In genomic region chr17:41527076-41528023, GRCh38 we compare ENCODE assay signal across 8 cellular contexts. TPM values are rescaled to one million over a fixed set of nuclear protein-coding genes. Genes with fewer than 3 reads are reported as not detected.
DNase-seq lines count a peak whose midpoint lies in the region; ATAC-seq and TF ChIP-seq lines count a peak whose summit lies in the region.

No MANE protein-coding gene starts in this region.

- peak overlapping the region in 2 of 3 experiments; percentile 62 to 89; a peak in 4 of 7 replicates for H3K27ac Mint-ChIP-seq in H9

- DNase-seq in H9 (peak; percentile 77), hepatocyte (ENCODE audit: low spot score) (peak; percentile 57), sciatic nerve (ENCODE audit: low spot score) (no peak), superior temporal gyrus (ENCODE audit: extremely low spot score) (no peak)
- DNase-seq in activated T-cell treated with anti-CD3 and anti-CD28 coated beads, Interleukin-2, amount 50 U/mL, for 4 hours, result no peak

- peak overlapping the region; percentile 78 for H3K4ac ChIP-seq in H9 (ENCODE audit: low read depth, low read length)

- H3K79me1 ChIP-seq in H9 (ENCODE audit: insufficient read depth, low read depth, low read length, poor library complexity, severe bottlenecking), result no peaks in the 10 kb centered on the region

- no peak overlapping the region for H2BK15ac ChIP-seq in H9 (ENCODE audit: low read depth, low read length)

- H3K14ac ChIP-seq in H9 (ENCODE audit: insufficient read depth, low read length), result peak overlapping the region; percentile 95

- intact Hi-C loops in sciatic nerve (cut with DNase I), result no loop called here

- H3K9me3 ChIP-seq in H9 (ENCODE audit: control insufficient read depth, low read depth, low read length) (no peaks in the 10 kb centered on the region), hepatocyte (ENCODE audit: low read depth) (no peaks in the 10 kb centered on the region)

- H3K9me3 Mint-ChIP-seq in H9, result no peaks in the 10 kb centered on the region
- H3K9me3 Mint-ChIP-seq in activated T-cell treated with anti-CD3 and anti-CD28 coated beads, Interleukin-2, amount 50 U/mL, for 4 hours, result no peaks in the 10 kb centered on the region

- H2BK5ac ChIP-seq in H9 (ENCODE audit: insufficient read length, low read length), result no peak overlapping the region

- H4K5ac ChIP-seq in H9 (ENCODE audit: insufficient read length, low read depth, low read length), result no peak overlapping the region

- peaks cover 13% of the 10 kb centered on the region for H3K23me2 ChIP-seq in H9 (ENCODE audit: insufficient read length, low read depth, low read length, poor library complexity, severe bottlenecking)

- H3K27me3 ChIP-seq in H9 (ENCODE audit: insufficient read depth, low read length) (no peaks in the 10 kb centered on the region), hepatocyte (no peaks in the 10 kb centered on the region)

- H3K56ac ChIP-seq in H9 (ENCODE audit: insufficient read length, low read depth, low read length), result no peak overlapping the region

- H2BK12ac ChIP-seq in H9 (ENCODE audit: insufficient read length, low read depth, low read length), result no peak overlapping the region

- no peaks in the 10 kb centered on the region for H3K9me2 ChIP-seq in hepatocyte (replicated peaks; ENCODE audit: insufficient read depth)

- no peak overlapping the region for H3K27ac ChIP-seq in H9 (ENCODE audit: insufficient read length, low read depth, low read length)
- peak overlapping the region; percentile 98 for H3K27ac ChIP-seq in hepatocyte

- peak overlapping the region; percentile 58 for H3K4me3 ChIP-seq in hepatocyte

- no peaks in the 10 kb centered on the region for H3K36me3 ChIP-seq in hepatocyte (replicated peaks; ENCODE audit: insufficient read depth, low read depth)

- WGBS in H9 (ENCODE audit: extremely low coverage, insufficient read length, low lambda C conversion rate), result no CpG with 5 or more reads among the region's 60 CpGs
- WGBS in hepatocyte (ENCODE audit: low lambda C conversion rate, missing lambda C conversion rate), result 5% methylated on average over 53 of the region's 60 CpGs

- H3K23ac ChIP-seq in H9 (ENCODE audit: insufficient read length, low read depth, low read length), result no peak overlapping the region

- peak overlapping the region; percentile 86 for H4K91ac ChIP-seq in H9 (ENCODE audit: insufficient read length, low read depth, low read length)

- peak overlapping the region; percentile 83 for H3K9ac ChIP-seq in H9 (ENCODE audit: extremely low read depth, insufficient read length, low read length)

- H3K79me2 ChIP-seq in H9 (ENCODE audit: insufficient read depth, low read length) (peaks cover 4% of the 10 kb centered on the region; the same call in 1 of the 2 replicates), hepatocyte (peaks cover 21% of the 10 kb centered on the region)

- no peak overlapping the region for H2AK5ac ChIP-seq in H9 (ENCODE audit: insufficient read length, low read length)

- no peak for TF ChIP-seq CTCF in H9 (conservative IDR thresholded peaks at IDR 0.05)
- TF ChIP-seq CTCF in hepatocyte (IDR thresholded peaks at IDR 0.05; ENCODE audit: poor library complexity), result no peak

- H3K4me2 ChIP-seq in H9 (ENCODE audit: insufficient read depth, insufficient read length, low read length) (peak overlapping the region; percentile 84), hepatocyte (peak overlapping the region; percentile 78)

- H4K8ac ChIP-seq in H9 (replicated peaks; ENCODE audit: insufficient read length, low read depth, low read length), result no peak overlapping the region

- H3K36me3 Mint-ChIP-seq in H9 (ENCODE audit: insufficient read depth in 1 of 3, low read depth in 3 of 3), result peaks cover 25 to 43% (median 37%) of the 10 kb centered on the region in 3 experiments; a peak in 6 of 7 replicates
- no peaks in the 10 kb centered on the region for H3K36me3 Mint-ChIP-seq in activated T-cell treated with anti-CD3 and anti-CD28 coated beads, Interleukin-2, amount 50 U/mL, for 4 hours (ENCODE audit: insufficient read depth)

- H4K20me1 ChIP-seq in H9 (ENCODE audit: control insufficient read depth, insufficient read depth, insufficient read length) (no peaks in the 10 kb centered on the region), hepatocyte (ENCODE audit: insufficient read depth, poor library complexity, severe bottlenecking) (peaks cover 27% of the 10 kb centered on the region)

- ATAC-seq in activated T-cell treated with anti-CD3 and anti-CD28 coated beads, Interleukin-2, amount 50 U/mL, for 4 hours, result peak in 1 of 2 donors; percentile 35
- ATAC-seq in sciatic nerve, result peak; percentile 76
- no peak for ATAC-seq in HG03521 (IDR thresholded peaks at IDR 0.05; ENCODE audit: unreplicated experiment)
- no peak for ATAC-seq in GM21367 (IDR thresholded peaks at IDR 0.05; ENCODE audit: unreplicated experiment)
- no peak for ATAC-seq in HG03571 (IDR thresholded peaks at IDR 0.05; ENCODE audit: unreplicated experiment)

- H3K4me1 Mint-ChIP-seq in H9, result peaks cover 33 to 41% of the 10 kb centered on the region in 2 experiments
- peaks cover 6% of the 10 kb centered on the region for H3K4me1 Mint-ChIP-seq in activated T-cell treated with anti-CD3 and anti-CD28 coated beads, Interleukin-2, amount 50 U/mL, for 4 hours (ENCODE audit: low read depth)

- H3K4me3 Mint-ChIP-seq in H9, result peak overlapping the region; percentile 88 to 94
- H3K4me3 Mint-ChIP-seq in activated T-cell treated with anti-CD3 and anti-CD28 coated beads, Interleukin-2, amount 50 U/mL, for 4 hours, result peak overlapping the region; percentile 42

- H3K4me1 ChIP-seq in H9 (ENCODE audit: insufficient read depth, low read length) (no peaks in the 10 kb centered on the region), hepatocyte (ENCODE audit: insufficient read depth) (peaks cover 39% of the 10 kb centered on the region)

- H3T11ph ChIP-seq in H9 (ENCODE audit: low read length), result no peak overlapping the region

- peaks cover 12% of the 10 kb centered on the region for H3K27me3 Mint-ChIP-seq in H9 (ENCODE audit: low read depth)
- H3K27me3 Mint-ChIP-seq in activated T-cell treated with anti-CD3 and anti-CD28 coated beads, Interleukin-2, amount 50 U/mL, for 4 hours (ENCODE audit: low read depth), result peaks cover 46% of the 10 kb centered on the region

- H2BK20ac ChIP-seq in H9 (ENCODE audit: low read depth, low read length, poor library complexity, severe bottlenecking), result no peak overlapping the region

- H3K18ac ChIP-seq in H9 (ENCODE audit: insufficient read length, low read depth, low read length), result peak overlapping the region; percentile 98

- H2AFZ ChIP-seq in H9 (ENCODE audit: low read length) (no peak overlapping the region), hepatocyte (no peak overlapping the region)

- peak overlapping the region; percentile 86 for H2BK120ac ChIP-seq in H9 (ENCODE audit: low read depth, low read length, poor library complexity, severe bottlenecking)

RNA-seq across cellular contexts. Expression of gene KRT19, which starts 0.8 kb away (rescaled TPM):
- total RNA-seq in H9 (2021) (134 and 143 TPM in 2 replicates), hepatocyte (623 and 817 TPM in 2 replicates), sciatic nerve (94.1 TPM)
- 1 to 10 TPM; 1.1 to 2.0 (median 1.8) TPM for total RNA-seq in activated T-cell treated with anti-CD3 and anti-CD28 coated beads, Interleukin-2, amount 50 U/mL, for 4 hours
- 1,343 and 1,722 TPM in 2 replicates for polyA plus RNA-seq in hepatocyte

RNA-seq across cellular contexts. Expression of gene KRT15, which starts 8.7 kb away (rescaled TPM):
- total RNA-seq in H9 (2021), result 0.35 and 0.87 TPM in 2 replicates
- total RNA-seq in activated T-cell treated with anti-CD3 and anti-CD28 coated beads, Interleukin-2, amount 50 U/mL, for 4 hours, result not detected
- total RNA-seq in hepatocyte, result 6.2 and 6.8 TPM in 2 replicates
- 8.2 and 10.6 TPM in 2 replicates for polyA plus RNA-seq in hepatocyte
- 0.36 TPM for total RNA-seq in sciatic nerve

RNA-seq across cellular contexts. Expression of gene KRT13, which starts 21.9 kb away (rescaled TPM):
- total RNA-seq in H9 (2021), result not detected in 2 replicates
- not detected for total RNA-seq in activated T-cell treated with anti-CD3 and anti-CD28 coated beads, Interleukin-2, amount 50 U/mL, for 4 hours
- total RNA-seq in hepatocyte, result 5.3 and 8.1 TPM in 2 replicates
- polyA plus RNA-seq in hepatocyte, result 15.1 and 24.8 TPM in 2 replicates
- 0.62 TPM for total RNA-seq in sciatic nerve

RNA-seq across cellular contexts. Expression of gene KRT36, which starts 37.6 kb away (rescaled TPM):
- total RNA-seq in H9 (2021), result not detected in 2 replicates
- not detected for total RNA-seq in activated T-cell treated with anti-CD3 and anti-CD28 coated beads, Interleukin-2, amount 50 U/mL, for 4 hours
- not detected in 2 replicates for total RNA-seq in hepatocyte
- polyA plus RNA-seq in hepatocyte, result not detected in 2 replicates
- total RNA-seq in sciatic nerve, result not detected

RNA-seq across cellular contexts. Expression of gene KRT9, which starts 44.5 kb away (rescaled TPM):
- total RNA-seq in H9 (2021) (not detected in 2 replicates), hepatocyte (not detected in 2 replicates), sciatic nerve (not detected)
- total RNA-seq in activated T-cell treated with anti-CD3 and anti-CD28 coated beads, Interleukin-2, amount 50 U/mL, for 4 hours, result not detected
- not detected in 2 replicates for polyA plus RNA-seq in hepatocyte

Comparison
In these comparisons a context has a peak if more than half of its experiments do, and no peak if none do; other contexts are left out.
1. DNase-seq: peak in H9 (single experiment) and hepatocyte (single experiment); none in activated T-cell treated with anti-CD3 and anti-CD28 coated beads, Interleukin-2, amount 50 U/mL, for 4 hours (single experiment), sciatic nerve (single experiment) and superior temporal gyrus (single experiment).
2. RNA of gene KRT19, which starts 0.8 kb away (total RNA-seq): 623 to 817 TPM in hepatocyte, 134 to 143 TPM in H9 and 94.1 TPM in sciatic nerve (single experiment); 1.1 to 2.0 TPM in activated T-cell treated with anti-CD3 and anti-CD28 coated beads, Interleukin-2, amount 50 U/mL, for 4 hours; every median in the first group is over 10 times any median in the second.